ENCODE assay signal across 9 cellular contexts in the genomic region with DNA sequence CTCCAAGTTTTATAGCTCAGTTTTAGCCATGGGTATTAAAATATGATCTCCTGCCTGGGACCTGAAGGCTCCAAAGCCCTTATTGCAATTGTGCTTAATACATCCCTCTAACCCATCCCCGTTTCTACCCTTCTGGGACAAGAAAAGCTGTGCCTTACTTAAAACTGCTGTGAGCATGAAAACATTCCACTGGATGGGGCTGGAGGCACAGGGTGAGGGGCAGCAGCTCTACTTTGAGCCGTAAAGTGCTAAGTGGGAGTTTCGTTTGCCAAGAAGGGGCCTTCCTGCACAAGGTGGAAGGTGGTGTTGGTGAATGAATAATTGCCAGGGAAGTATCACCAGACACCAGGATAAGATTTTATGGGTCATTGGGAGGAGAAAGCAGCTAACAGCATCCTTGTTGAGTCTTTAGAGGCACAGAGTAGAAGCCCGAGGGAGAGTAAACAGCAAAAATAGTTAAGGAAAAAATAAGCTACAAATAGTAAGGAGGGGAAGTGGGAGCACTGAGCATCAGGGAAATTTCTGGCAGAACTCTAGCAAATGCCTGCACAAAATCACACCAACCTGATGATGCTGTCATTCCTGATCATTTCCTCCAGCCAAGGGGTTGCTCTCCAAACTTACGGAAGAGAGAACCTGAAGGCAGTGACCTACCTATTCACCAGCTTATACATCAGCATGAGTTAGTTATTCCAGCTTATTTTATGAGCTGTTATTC.
A peak's percentile ranks its signal among the peaks of the same experiment; 100 is the strongest.
DNase-seq lines count a peak whose midpoint lies in the region; ATAC-seq and TF ChIP-seq lines count a peak whose summit lies in the region.
"Had no signal": no experiment of that assay in that cellular context is flagged by ENCODE, and none has a peak within 500 bp of the region (broad histone marks: within the 10 kb centered on the region; RNA-seq: fewer than 3 reads in every experiment).

No MANE protein-coding gene starts in this region.

- no peak overlapping the region for H4K8ac ChIP-seq in IMR-90 (ENCODE audit: low read depth in 2 of 2, low read length in 2 of 2)
- H4K8ac ChIP-seq in mesendoderm (ENCODE audit: low read depth, low read length) = no peak overlapping the region

- H3K4me2 ChIP-seq in IMR-90 (ENCODE audit: low read depth, low read length) (no peak overlapping the region), mesendoderm (ENCODE audit: low read length) (no peak overlapping the region)

- peaks cover 81% of the 10 kb centered on the region for H3K4me1 Mint-ChIP-seq in chondrocyte (ENCODE audit: low read depth)
- H3K4me1 Mint-ChIP-seq: central memory CD8-positive, alpha-beta T cell had no signal

- TF ChIP-seq CTCF in A673 (conservative IDR thresholded peaks at IDR 0.05; ENCODE audit: low read depth, low read length) = peak; percentile 50
- TF ChIP-seq CTCF in IMR-90 (conservative IDR thresholded peaks at IDR 0.05; ENCODE audit: low read depth, low read length) = no peak
- TF ChIP-seq CTCF in chondrocyte (IDR thresholded peaks at IDR 0.05) = peak; percentile 58

- no peaks in the 10 kb centered on the region for H3K27me3 Mint-ChIP-seq in chondrocyte (ENCODE audit: low read depth)

- H3K36me3 Mint-ChIP-seq in chondrocyte (ENCODE audit: low read depth) = no peaks in the 10 kb centered on the region

- POLR2A ChIA-PET in A673 (lab: Charles Lee; ENCODE audit: low non-redundant PET) = no interaction called here
- POLR2A ChIA-PET in IMR-90 (lab: Charles Lee; ENCODE audit: unreplicated experiment) = interaction anchor here (1.0 kb wide), 1 partner anchor 10 kb away, joined by 7 read pairs; no protein-coding TSS in a partner anchor

- H3K4me1 ChIP-seq in A673 (ENCODE audit: insufficient read depth, low read length, poor library complexity, severe bottlenecking) (peaks cover 54% of the 10 kb centered on the region), IMR-90 (ENCODE audit: control insufficient read depth, insufficient read depth, low read length) (peaks cover 11% of the 10 kb centered on the region), mesendoderm (ENCODE audit: control insufficient read depth, low read depth, low read length) (peaks cover 8% of the 10 kb centered on the region)

- ATAC-seq in IMR-90 (ENCODE audit: low read depth) (no peak), GM21515 (IDR thresholded peaks at IDR 0.05; ENCODE audit: unreplicated experiment) (no peak), HG02884 (IDR thresholded peaks at IDR 0.05; ENCODE audit: unreplicated experiment) (no peak)

- H3K79me2 ChIP-seq in mesendoderm (ENCODE audit: control insufficient read depth, insufficient read depth, low read length) = no peaks in the 10 kb centered on the region

- H3K79me1 ChIP-seq in IMR-90 (ENCODE audit: low read depth in 1 of 2, low read length in 2 of 2) (no peaks in the 10 kb centered on the region), mesendoderm (ENCODE audit: low read length) (no peaks in the 10 kb centered on the region)

- no peak for TF ChIP-seq POLR2A in IMR-90 (IDR thresholded peaks at IDR 0.05; ENCODE audit: low read depth, low read length)

- no peak overlapping the region for H2BK5ac ChIP-seq in IMR-90 (ENCODE audit: low read depth, low read length, poor library complexity, severe bottlenecking)
- H2BK5ac ChIP-seq in mesendoderm (ENCODE audit: low read length) = no peak overlapping the region

- dilution Hi-C loops in IMR-90 (cut with HindIII; ENCODE audit: low sequenced_read_pairs, unreplicated experiment) = no loop called here

- H3K18ac ChIP-seq in IMR-90 (ENCODE audit: low read depth, low read length) (peak overlapping the region; percentile 50), mesendoderm (ENCODE audit: low read length) (no peak overlapping the region)

- DNase-seq in A673 (ENCODE audit: low spot score) (peak; percentile 72), IMR-90 (no peak), chondrocyte (ENCODE audit: low spot score) (no peak), mesendoderm (peak; percentile 91), SW480 (ENCODE audit: low spot score) (no peak)
- DNase-seq in activated CD4-positive, CD25-positive, alpha-beta regulatory T cell treated with anti-CD3 and anti-CD28 coated beads, Interleukin-2, amount 50 U/mL, for 72 hours = no peak

- H3K27me3 ChIP-seq in A673 (replicated peaks; ENCODE audit: insufficient read depth, low read depth, low read length, poor library complexity) (no peaks in the 10 kb centered on the region), IMR-90 (ENCODE audit: control insufficient read depth, insufficient read depth, low read length) (no peaks in the 10 kb centered on the region), mesendoderm (ENCODE audit: insufficient read depth, low read length, poor library complexity) (no peaks in the 10 kb centered on the region)

- no peak overlapping the region for H2AK9ac ChIP-seq in IMR-90 (replicated peaks; ENCODE audit: low read depth, low read length, poor library complexity)

- H4K20me1 ChIP-seq in IMR-90 (ENCODE audit: insufficient read depth, low read length) = peaks cover 5% of the 10 kb centered on the region; the same call in 1 of the 2 replicates

- 0 out of 2 replicates have a peak, but pooled peaks have one; percentile 21 for TF ChIP-seq RAD21 in IMR-90 (IDR thresholded peaks at IDR 0.05; ENCODE audit: low read length)

- H3K9me3 ChIP-seq in A673 (ENCODE audit: low read depth, low read length, poor library complexity, severe bottlenecking) = no peaks in the 10 kb centered on the region
- no peaks in the 10 kb centered on the region for H3K9me3 ChIP-seq in IMR-90 (ENCODE audit: control insufficient read depth, insufficient read depth, low read length)

- H3K9me3 Mint-ChIP-seq in chondrocyte (ENCODE audit: low read depth) = no peaks in the 10 kb centered on the region
- H3K9me3 Mint-ChIP-seq: central memory CD8-positive, alpha-beta T cell had no signal

- 0 out of 2 replicates have a peak overlapping the region, but pooled peaks have one; percentile 15 for H4K5ac ChIP-seq in IMR-90 (ENCODE audit: low read depth, low read length)
- no peak overlapping the region for H4K5ac ChIP-seq in mesendoderm (ENCODE audit: low read length)

- H4K91ac ChIP-seq in IMR-90 (ENCODE audit: insufficient read depth, low read depth, low read length) = no peak overlapping the region

- H3K23ac ChIP-seq in IMR-90 (ENCODE audit: low read depth, low read length) (no peak overlapping the region), mesendoderm (ENCODE audit: low read length) (no peak overlapping the region)

- CTCF ChIA-PET in A673 (lab: Charles Lee) (interaction anchor here (0.6 kb wide), 1 partner anchor 34 kb away, joined by 3 read pairs; no protein-coding TSS in a partner anchor), IMR-90 (lab: Yijun Ruan, JAX) (interaction anchor here (0.6 to 2.2 kb wide), 5 partner anchors 22 to 489 kb away, joined by 3 to 6 read pairs (median 3); no protein-coding TSS in a partner anchor)

- H3K56ac ChIP-seq in IMR-90 (ENCODE audit: extremely low read depth, insufficient read depth, low read length) = no peak overlapping the region
- no peak overlapping the region for H3K56ac ChIP-seq in mesendoderm (ENCODE audit: low read length)

- H2BK20ac ChIP-seq in IMR-90 (ENCODE audit: low read depth, low read length) = 0 out of 2 replicates have a peak overlapping the region, but pooled peaks have one; percentile 20

- in situ Hi-C loops in IMR-90 (cut with MboI; ENCODE audit: low sequenced_read_pairs) = no loop called here

- no peak overlapping the region for H3K4me3 Mint-ChIP-seq in chondrocyte (ENCODE audit: unreplicated experiment)
- H3K4me3 Mint-ChIP-seq: central memory CD8-positive, alpha-beta T cell had no signal

- H3K27ac ChIP-seq in A673 (ENCODE audit: low read depth, low read length, poor library complexity, severe bottlenecking) (peak overlapping the region; percentile 72), IMR-90 (ENCODE audit: insufficient read depth, low read length) (no peak overlapping the region), mesendoderm (ENCODE audit: low read depth, low read length) (no peak overlapping the region)

- no peak overlapping the region for H2BK120ac ChIP-seq in IMR-90 (ENCODE audit: low read depth, low read length)
- no peak overlapping the region for H2BK120ac ChIP-seq in mesendoderm (ENCODE audit: low read depth, low read length)

- peak overlapping the region; percentile 30; the same call in 1 of the 2 replicates for H3K4ac ChIP-seq in IMR-90 (ENCODE audit: low read depth, low read length)
- H3K4ac ChIP-seq in mesendoderm (ENCODE audit: low read depth, low read length) = no peak overlapping the region

- H2AK5ac ChIP-seq in IMR-90 (ENCODE audit: low read depth, low read length) (peak overlapping the region; percentile 49; the same call in 1 of the 2 replicates), mesendoderm (ENCODE audit: low read length) (no peak overlapping the region)

- H3K9ac ChIP-seq in IMR-90 (ENCODE audit: low read depth, low read length) (no peak overlapping the region), mesendoderm (ENCODE audit: low read length) (no peak overlapping the region)

- peaks cover 6% of the 10 kb centered on the region; the same call in 1 of the 2 replicates for H3K9me1 ChIP-seq in IMR-90 (ENCODE audit: insufficient read depth, low read length)

- intact Hi-C loops in A673 (cut with micrococcal nuclease; ENCODE audit: unreplicated experiment) (loop anchor here (1.0 kb wide), 1 partner anchor 125 kb away; no protein-coding TSS in a partner anchor), IMR-90 (cut with micrococcal nuclease) (loop anchor here (2.0 to 5.0 kb wide), 3 partner anchors 93 to 268 kb away; no protein-coding TSS in a partner anchor)

- H3K14ac ChIP-seq in IMR-90 (replicated peaks; ENCODE audit: low read depth, low read length) = peak overlapping the region; percentile 38; the same call in 1 of the 2 replicates

- BruUV-seq in A673 (replicated peaks; lab: Mats Ljungman, UMichigan) (no TSS peak), IMR-90 (replicated peaks; lab: Mats Ljungman, UMichigan) (no TSS peak)

- H3K4me3 ChIP-seq in A673 (ENCODE audit: low read depth, low read length, poor library complexity, severe bottlenecking) = no peak overlapping the region
- no peak overlapping the region for H3K4me3 ChIP-seq in IMR-90 (ENCODE audit: insufficient read depth, low read depth, low read length)
- no peak overlapping the region for H3K4me3 ChIP-seq in mesendoderm (ENCODE audit: low read length)

- no CpG with 5 or more reads among the region's 5 CpGs for WGBS in IMR-90 (ENCODE audit: extremely low coverage in 2 of 2, insufficient read length in 1 of 2), 2 experiments
- WGBS in mesendoderm (ENCODE audit: extremely low coverage, insufficient coverage, low lambda C conversion rate) = no CpG with 5 or more reads among the region's 5 CpGs

- H2BK15ac ChIP-seq in IMR-90 (ENCODE audit: low read depth, low read length) (no peak overlapping the region), mesendoderm (replicated peaks; ENCODE audit: low read depth) (peak overlapping the region; percentile 37)

- H2AFZ ChIP-seq in IMR-90 (replicated peaks; ENCODE audit: low read length, poor library complexity) = no peak overlapping the region

- H3K36me3 ChIP-seq in A673 (ENCODE audit: insufficient read depth, low read length, poor library complexity, severe bottlenecking) (no peaks in the 10 kb centered on the region), IMR-90 (ENCODE audit: control insufficient read depth, insufficient read depth, low read length) (no peaks in the 10 kb centered on the region), mesendoderm (ENCODE audit: control insufficient read depth, insufficient read depth, low read length) (no peaks in the 10 kb centered on the region)

- peak overlapping the region; percentile 96 for H3K27ac Mint-ChIP-seq in chondrocyte (ENCODE audit: unreplicated experiment)

Comparison
In these comparisons a context has a peak if more than half of its experiments do, and no peak if none do; other contexts are left out.
1. DNase-seq: peak in A673 (single experiment) and mesendoderm (single experiment); none in IMR-90 (single experiment), chondrocyte (single experiment), activated CD4-positive, CD25-positive, alpha-beta regulatory T cell treated with anti-CD3 and anti-CD28 coated beads, Interleukin-2, amount 50 U/mL, for 72 hours (single experiment) and SW480 (single experiment).